Comparison of ENCODE assay signal across 30 cellular contexts in genomic region chrX:912677-913076, GRCh38.
"Had no signal": no experiment of that assay in that cellular context is flagged by ENCODE, and none has a peak within 500 bp of the region (broad histone marks: within the 10 kb centered on the region; RNA-seq: fewer than 3 reads in every experiment).

No MANE protein-coding gene starts in this region.

- H3K4me3 ChIP-seq: colonic mucosa, lung, mucosa of descending colon, neural progenitor cell, prostate gland, sigmoid colon, testis, tibial nerve, upper lobe of right lung, uterus had no signal

- H3K36me3 ChIP-seq: colonic mucosa, neural progenitor cell, prostate gland, sigmoid colon, tibial nerve, upper lobe of right lung, uterus had no signal

- H3K4me1 Mint-ChIP-seq: endodermal cell; immature natural killer cell; memory B cell; mesothelial cell of epicardium; naive B cell; neural progenitor cell; stimulated activated memory B cell treated with anti-CD40 and anti-IgM and Interleukin-4, amounts not matched to agents 10 μg/mL and 1 μg/mL and 100 μg/mL, for 72 hours had no signal

- ATAC-seq: left colon; mucosa of descending colon; natural killer cell treated with Interleukin-12 subunit alpha and Interleukin-12 subunit beta and Interleukin-15 and Interleukin-18, amount 100 ng/mL, for 72 hours; right cardiac atrium; stimulated activated memory B cell treated with anti-CD40 and anti-IgM and Interleukin-4, amounts not matched to agents 10 μg/mL and 1 μg/mL and 100 μg/mL, for 72 hours; stimulated activated naive CD8-positive, alpha-beta T cell treated with anti-CD3 and anti-CD28 coated beads, Interleukin-15, Interleukin-2, amounts not matched to agents 100 U/mL and 50 U/mL, for 24 hours; upper lobe of right lung had no signal

- H3K4me2 ChIP-seq: neural progenitor cell had no signal

- H3K4me1 ChIP-seq: colonic mucosa, neural progenitor cell, prostate gland, sigmoid colon, testis, tibial nerve, upper lobe of right lung, uterus had no signal

- H3K27ac ChIP-seq: colonic mucosa, neural progenitor cell, prostate gland, sigmoid colon, testis, tibial nerve, upper lobe of right lung, uterus had no signal

- DNase-seq: colonic mucosa; effector CD8-positive, alpha-beta T cell; endodermal cell; erythroblast; hypothalamus; immature natural killer cell; islet precursor cell; kidney glomerular epithelial cell; left colon; mucosa of descending colon; naive B cell; right cardiac atrium; sigmoid colon; stimulated activated CD4-positive, alpha-beta T cell treated with anti-CD3 and anti-CD28 coated beads, Interleukin-2, amount 100 ng/mL, for 24 hours; stimulated activated CD4-positive, alpha-beta T cell treated with anti-CD3 and anti-CD28 coated beads, Interleukin-4, amount 100 ng/mL, for 4 hours; stimulated activated naive CD8-positive, alpha-beta T cell treated with anti-CD3 and anti-CD28 coated beads, Interleukin-15, Interleukin-2, amounts not matched to agents 100 U/mL and 50 U/mL, for 24 hours; substantia nigra; testis; upper lobe of right lung; uterus had no signal

- H3K9me3 Mint-ChIP-seq: dendritic cell treated with granulocyte-macrophage colony-stimulating factor and Interleukin-4, amounts not matched to agents 40 ng/mL and 50 ng/mL, for 4 days; immature natural killer cell; natural killer cell treated with Interleukin-12 subunit alpha and Interleukin-12 subunit beta and Interleukin-15 and Interleukin-18, amount 100 ng/mL, for 72 hours; neural progenitor cell had no signal

- H3K27ac Mint-ChIP-seq: dendritic cell treated with granulocyte-macrophage colony-stimulating factor and Interleukin-4, amounts not matched to agents 40 ng/mL and 50 ng/mL, for 4 days; endodermal cell; memory B cell; mesothelial cell of epicardium; neural progenitor cell; stimulated activated memory B cell treated with anti-CD40 and anti-IgM and Interleukin-4, amounts not matched to agents 10 μg/mL and 1 μg/mL and 100 μg/mL, for 72 hours had no signal

- H3K4me3 Mint-ChIP-seq: dendritic cell treated with granulocyte-macrophage colony-stimulating factor and Interleukin-4, amounts not matched to agents 40 ng/mL and 50 ng/mL, for 4 days; endodermal cell; immature natural killer cell; memory B cell; mesothelial cell of epicardium; naive B cell; natural killer cell treated with Interleukin-12 subunit alpha and Interleukin-12 subunit beta and Interleukin-15 and Interleukin-18, amount 100 ng/mL, for 72 hours; neural progenitor cell; stimulated activated memory B cell treated with anti-CD40 and anti-IgM and Interleukin-4, amounts not matched to agents 10 μg/mL and 1 μg/mL and 100 μg/mL, for 72 hours had no signal

- H3K27me3 ChIP-seq: colonic mucosa, neural progenitor cell, sigmoid colon, testis, tibial nerve, upper lobe of right lung, uterus had no signal

- H2AFZ ChIP-seq: neural progenitor cell had no signal

- H3K36me3 Mint-ChIP-seq: immature natural killer cell; memory B cell; mesothelial cell of epicardium; naive B cell; natural killer cell treated with Interleukin-12 subunit alpha and Interleukin-12 subunit beta and Interleukin-15 and Interleukin-18, amount 100 ng/mL, for 72 hours; neural progenitor cell; stimulated activated memory B cell treated with anti-CD40 and anti-IgM and Interleukin-4, amounts not matched to agents 10 μg/mL and 1 μg/mL and 100 μg/mL, for 72 hours had no signal

- H3K9ac ChIP-seq: neural progenitor cell had no signal

- FAIRE-seq: frontal cortex had no signal

- H3K9me3 ChIP-seq: colonic mucosa, prostate gland, sigmoid colon, testis, upper lobe of right lung, uterus had no signal

- H3K27me3 Mint-ChIP-seq: natural killer cell treated with Interleukin-12 subunit alpha and Interleukin-12 subunit beta and Interleukin-15 and Interleukin-18, amount 100 ng/mL, for 72 hours; stimulated activated memory B cell treated with anti-CD40 and anti-IgM and Interleukin-4, amounts not matched to agents 10 μg/mL and 1 μg/mL and 100 μg/mL, for 72 hours had no signal
